In the genomic region with DNA sequence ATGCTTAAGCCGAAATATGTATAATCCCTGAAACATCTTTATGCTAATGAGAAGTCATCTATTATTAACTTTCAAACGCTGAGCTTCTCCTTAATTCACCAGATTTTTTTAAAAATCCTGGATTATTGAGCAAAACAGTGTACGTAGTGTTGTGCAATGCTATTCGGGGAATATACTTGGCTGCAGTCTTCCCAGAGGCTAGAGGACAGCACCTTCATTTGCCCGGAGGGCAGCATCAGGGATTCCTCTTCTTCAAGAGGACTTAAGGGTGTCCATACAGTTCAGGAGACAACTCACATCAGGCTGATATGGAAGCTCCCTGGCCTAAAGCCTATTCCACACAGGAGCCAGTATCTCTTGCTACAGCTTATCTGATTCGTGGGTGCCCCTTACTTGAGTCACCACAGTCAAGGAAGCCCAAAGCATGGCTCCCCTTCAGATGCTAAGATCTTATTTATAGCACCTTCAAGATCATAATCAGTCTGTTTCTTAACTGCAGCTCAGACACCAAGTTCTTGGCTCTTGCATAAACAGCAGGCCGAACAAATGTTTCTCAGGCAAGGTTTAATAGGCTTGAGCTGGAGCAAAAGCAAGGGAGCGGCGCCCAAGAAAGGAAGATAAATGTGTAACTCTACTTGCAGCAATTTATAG, we compare ENCODE assay signal across 16 cellular contexts. TPM values are rescaled to one million over a fixed set of nuclear protein-coding genes. Genes with fewer than 3 reads are reported as not detected.
DNase-seq lines count a peak whose midpoint lies in the region; ATAC-seq lines count a peak whose summit lies in the region.
"Had no signal": no experiment of that assay in that cellular context is flagged by ENCODE, and none has a peak within 500 bp of the region (broad histone marks: within the 10 kb centered on the region; RNA-seq: fewer than 3 reads in every experiment).

No MANE protein-coding gene starts in this region.

- intact Hi-C loops in sciatic nerve (cut with DNase I): loop anchor here (10.0 kb wide), 1 partner anchor 1364 kb away; no protein-coding TSS in a partner anchor

- DNase-seq in Ammon's horn (ENCODE audit: low spot score) (peak; percentile 36), amniotic epithelial cell (ENCODE audit: low read depth) (peak; percentile 96), inferior parietal cortex (ENCODE audit: extremely low spot score) (peak; percentile 44), sciatic nerve (ENCODE audit: low spot score) (no peak), cerebellar nuclear complex (lab: John Stamatoyannopoulos, UW) (no peak), NCI-H748 treated with DMSO at 0.1 percent for 48 hours (lab: John Stamatoyannopoulos, UW) (no peak), pons (ENCODE audit: low spot score) (no peak)
- DNase-seq in stimulated activated CD4-positive, alpha-beta T cell treated with anti-CD3 and anti-CD28 coated beads, Interleukin-4, amount 100 ng/mL, for 24 hours: no peak
- DNase-seq: C1 segment of cervical spinal cord, NCI-H1436, NCI-H2171, NCI-H446, RPMI8226 had no signal

- ATAC-seq in sciatic nerve: peak; percentile 62
- ATAC-seq: HCT116 had no signal

RNA-seq across cellular contexts. Expression of gene NUTM2F, which starts 29.4 kb away (rescaled TPM):
- not detected for total RNA-seq in sciatic nerve
- total RNA-seq: HT1080, SJSA1 had no signal

RNA-seq across cellular contexts. Expression of gene ZNF169, which starts 40.0 kb away (rescaled TPM):
- 11.8 TPM for total RNA-seq in sciatic nerve

Comparison
In these comparisons a context has a peak if more than half of its experiments do, and no peak if none do; other contexts are left out.
1. DNase-seq: peak in Ammon's horn (single experiment), amniotic epithelial cell (single experiment) and inferior parietal cortex (single experiment); none in sciatic nerve (single experiment), cerebellar nuclear complex (0 of 2), stimulated activated CD4-positive, alpha-beta T cell treated with anti-CD3 and anti-CD28 coated beads, Interleukin-4, amount 100 ng/mL, for 24 hours (single experiment), NCI-H748 treated with DMSO at 0.1 percent for 48 hours (single experiment) and pons (single experiment).